ENCODE assay signal across 22 cellular contexts in genomic region chrX:133258481-133258880, GRCh38. TPM values are rescaled to one million over a fixed set of nuclear protein-coding genes. Genes with fewer than 3 reads are reported as not detected.
DNase-seq lines count a peak whose midpoint lies in the region; ATAC-seq, FAIRE-seq and TF ChIP-seq lines count a peak whose summit lies in the region.
"Had no signal": no experiment of that assay in that cellular context is flagged by ENCODE, and none has a peak within 500 bp of the region (broad histone marks: within the 10 kb centered on the region; RNA-seq: fewer than 3 reads in every experiment).

No MANE protein-coding gene starts in this region.

- DNase-seq in SJSA1 (ENCODE audit: low read depth in 1 of 2, low spot score in 2 of 2) (peak in 1 of 2 experiments; percentile 49), fibroblast of mammary gland (ENCODE audit: low read depth) (peak; percentile 4), renal cortical epithelial cell (ENCODE audit: low read depth) (peak; percentile 73), NCI-H146 treated with DMSO at 0.1 percent for 48 hours (lab: John Stamatoyannopoulos, UW; ENCODE audit: unreplicated experiment) (no peak), SK-N-DZ (ENCODE audit: low spot score) (no peak), HFFc6 (no peak)
- DNase-seq: activated CD4-positive, alpha-beta T cell treated with anti-CD3 and anti-CD28 coated beads for 36 hours; activated naive CD8-positive, alpha-beta T cell treated with anti-CD3 and anti-CD28 coated beads, Interleukin-2, amount 10 ng/mL, durations not matched to agents 7 days and 5 days; CD8-positive, alpha-beta memory T cell; kidney; mesendoderm; naive B cell; SHP77; stimulated activated naive B cell treated with anti-CD40 and anti-IgM and Interleukin-4, amounts not matched to agents 10 μg/mL and 1 μg/mL and 100 μg/mL, for 72 hours; thyroid gland had no signal

- H3K4me1 ChIP-seq in SJSA1 (replicated peaks), result peaks cover 36% of the 10 kb centered on the region
- H3K4me1 ChIP-seq: breast epithelium, parathyroid adenoma, thyroid gland had no signal

- no peaks in the 10 kb centered on the region for H3K36me3 Mint-ChIP-seq in HFFc6 (ENCODE audit: low read depth)
- H3K36me3 Mint-ChIP-seq: activated naive CD8-positive, alpha-beta T cell treated with anti-CD3 and anti-CD28 coated beads, Interleukin-2, amount 10 ng/mL, durations not matched to agents 7 days and 5 days; CD8-positive, alpha-beta memory T cell; naive B cell; stimulated activated naive B cell treated with anti-CD40 and anti-IgM and Interleukin-4, amounts not matched to agents 10 μg/mL and 1 μg/mL and 100 μg/mL, for 72 hours had no signal

- TF ChIP-seq CTCF in fibroblast of mammary gland (conservative IDR thresholded peaks at IDR 0.05; ENCODE audit: control insufficient read depth, insufficient read depth, low read depth, low read length) (no peak), HFFc6 (IDR thresholded peaks at IDR 0.05) (no peak)

- ATAC-seq in HG03045 (IDR thresholded peaks at IDR 0.05; ENCODE audit: unreplicated experiment), result no peak
- ATAC-seq: activated CD4-positive, alpha-beta T cell treated with anti-CD3 and anti-CD28 coated beads for 36 hours; stimulated activated naive B cell treated with anti-CD40 and anti-IgM and Interleukin-4, amounts not matched to agents 10 μg/mL and 1 μg/mL and 100 μg/mL, for 72 hours had no signal

- peak overlapping the region; percentile 41 for H3K27ac ChIP-seq in SJSA1
- H3K27ac ChIP-seq: breast epithelium, parathyroid adenoma, thyroid gland had no signal

- H3K36me3 ChIP-seq in SJSA1, result no peaks in the 10 kb centered on the region
- H3K36me3 ChIP-seq: breast epithelium, HAP-1, thyroid gland had no signal

- no peaks in the 10 kb centered on the region for H3K9me3 ChIP-seq in SJSA1 (replicated peaks)
- H3K9me3 ChIP-seq: breast epithelium, HAP-1, thyroid gland had no signal

- no peak overlapping the region for H3K4me3 ChIP-seq in SJSA1
- H3K4me3 ChIP-seq in fibroblast of mammary gland (ENCODE audit: control insufficient read depth, low read depth, low read length), result no peak overlapping the region
- H3K4me3 ChIP-seq: breast epithelium, HAP-1, thyroid gland had no signal

- H3K27me3 ChIP-seq in SJSA1 (replicated peaks), result no peaks in the 10 kb centered on the region
- H3K27me3 ChIP-seq: thyroid gland had no signal

- H3K9me3 Mint-ChIP-seq in HFFc6, result peaks cover 24% of the 10 kb centered on the region
- H3K9me3 Mint-ChIP-seq: activated naive CD8-positive, alpha-beta T cell treated with anti-CD3 and anti-CD28 coated beads, Interleukin-2, amount 10 ng/mL, durations not matched to agents 7 days and 5 days; CD8-positive, alpha-beta memory T cell; dendritic cell treated with granulocyte-macrophage colony-stimulating factor and Interleukin-4, amounts not matched to agents 40 ng/mL and 50 ng/mL, for 4 days; stimulated activated naive B cell treated with anti-CD40 and anti-IgM and Interleukin-4, amounts not matched to agents 10 μg/mL and 1 μg/mL and 100 μg/mL, for 72 hours had no signal

- no peaks in the 10 kb centered on the region for H3K27me3 Mint-ChIP-seq in HFFc6 (ENCODE audit: insufficient read depth)
- H3K27me3 Mint-ChIP-seq: activated naive CD8-positive, alpha-beta T cell treated with anti-CD3 and anti-CD28 coated beads, Interleukin-2, amount 10 ng/mL, durations not matched to agents 7 days and 5 days; dendritic cell treated with granulocyte-macrophage colony-stimulating factor and Interleukin-4, amounts not matched to agents 40 ng/mL and 50 ng/mL, for 4 days had no signal

- H3K4me3 Mint-ChIP-seq in HFFc6, result no peak overlapping the region
- H3K4me3 Mint-ChIP-seq: activated CD4-positive, alpha-beta T cell treated with anti-CD3 and anti-CD28 coated beads for 36 hours; activated naive CD8-positive, alpha-beta T cell treated with anti-CD3 and anti-CD28 coated beads, Interleukin-2, amount 10 ng/mL, durations not matched to agents 7 days and 5 days; CD8-positive, alpha-beta memory T cell; dendritic cell treated with granulocyte-macrophage colony-stimulating factor and Interleukin-4, amounts not matched to agents 40 ng/mL and 50 ng/mL, for 4 days; naive B cell; stimulated activated naive B cell treated with anti-CD40 and anti-IgM and Interleukin-4, amounts not matched to agents 10 μg/mL and 1 μg/mL and 100 μg/mL, for 72 hours had no signal

- FAIRE-seq in G401.6 (lab: Jason Lieb, UNC), result peak; percentile 96
- FAIRE-seq: frontal cortex, kidney had no signal

- H3K4me1 Mint-ChIP-seq in HFFc6 (ENCODE audit: low read depth), result no peaks in the 10 kb centered on the region
- H3K4me1 Mint-ChIP-seq: activated CD4-positive, alpha-beta T cell treated with anti-CD3 and anti-CD28 coated beads for 36 hours; activated naive CD8-positive, alpha-beta T cell treated with anti-CD3 and anti-CD28 coated beads, Interleukin-2, amount 10 ng/mL, durations not matched to agents 7 days and 5 days; CD8-positive, alpha-beta memory T cell; stimulated activated naive B cell treated with anti-CD40 and anti-IgM and Interleukin-4, amounts not matched to agents 10 μg/mL and 1 μg/mL and 100 μg/mL, for 72 hours had no signal

- H3K27ac Mint-ChIP-seq in HFFc6, result no peak overlapping the region
- H3K27ac Mint-ChIP-seq: activated CD4-positive, alpha-beta T cell treated with anti-CD3 and anti-CD28 coated beads for 36 hours; activated naive CD8-positive, alpha-beta T cell treated with anti-CD3 and anti-CD28 coated beads, Interleukin-2, amount 10 ng/mL, durations not matched to agents 7 days and 5 days; CD8-positive, alpha-beta memory T cell; dendritic cell treated with granulocyte-macrophage colony-stimulating factor and Interleukin-4, amounts not matched to agents 40 ng/mL and 50 ng/mL, for 4 days; naive B cell; stimulated activated naive B cell treated with anti-CD40 and anti-IgM and Interleukin-4, amounts not matched to agents 10 μg/mL and 1 μg/mL and 100 μg/mL, for 72 hours had no signal

RNA-seq across cellular contexts. Expression of gene TFDP3, which starts 40.3 kb away (rescaled TPM):
- not detected in 2 replicates for total RNA-seq in SJSA1 (2014; rRNA removed; shearing (Covaris generic))
- total RNA-seq in renal cortical epithelial cell, result not detected in 2 replicates
- not detected in 2 replicates for polyA plus RNA-seq in SK-N-DZ (2014; cell fraction: cytosol; rRNA removed)
- not detected in 2 replicates for polyA plus RNA-seq in SK-N-DZ (2014; cell fraction: nucleus; rRNA removed)
- not detected for total RNA-seq in HFFc6 (2021; fragmentation: NEBNext Ultra II Directional; extraction: Animal tissue kit (Norgen Biotek cat#: 25700))
- total RNA-seq: activated CD4-positive, alpha-beta T cell treated with anti-CD3 and anti-CD28 coated beads for 36 hours; activated naive CD8-positive, alpha-beta T cell treated with anti-CD3 and anti-CD28 coated beads, Interleukin-2, amount 10 ng/mL, durations not matched to agents 7 days and 5 days; breast epithelium; CD8-positive, alpha-beta memory T cell; frontal cortex; kidney; thyroid gland had no signal
- polyA plus RNA-seq: CD8-positive, alpha-beta memory T cell had no signal

Comparison
In these comparisons a context has a peak if more than half of its experiments do, and no peak if none do; other contexts are left out.
1. DNase-seq: peak in fibroblast of mammary gland (single experiment) and renal cortical epithelial cell (single experiment); none in NCI-H146 treated with DMSO at 0.1 percent for 48 hours (single experiment), SK-N-DZ (single experiment) and HFFc6 (single experiment).